ENCODE assay signal across 15 cellular contexts in genomic region chr1:214452152-214452806, GRCh38.
A peak's percentile ranks its signal among the peaks of the same experiment; 100 is the strongest.
DNase-seq lines count a peak whose midpoint lies in the region; ATAC-seq and TF ChIP-seq lines count a peak whose summit lies in the region.
"Had no signal": no experiment of that assay in that cellular context is flagged by ENCODE, and none has a peak within 500 bp of the region (broad histone marks: within the 10 kb centered on the region; RNA-seq: fewer than 3 reads in every experiment).

No MANE protein-coding gene starts in this region.

- H3K9me2 ChIP-seq in Loucy (replicated peaks; ENCODE audit: low read depth, low read length) = no peaks in the 10 kb centered on the region

- H3K4me1 ChIP-seq in Loucy (ENCODE audit: insufficient read depth, low read length, poor library complexity, severe bottlenecking) (peaks cover 45% of the 10 kb centered on the region), neural progenitor cell (peaks cover 23% of the 10 kb centered on the region)
- H3K4me1 ChIP-seq: Peyer's patch had no signal

- H3K27me3 ChIP-seq in Loucy (ENCODE audit: insufficient read depth, low read length, poor library complexity, severe bottlenecking) = no peaks in the 10 kb centered on the region
- no peaks in the 10 kb centered on the region for H3K27me3 ChIP-seq in neural progenitor cell
- H3K27me3 ChIP-seq: cardiac muscle cell, Peyer's patch had no signal

- H3K36me3 Mint-ChIP-seq in chondrocyte (ENCODE audit: low read depth) (peaks cover 9% of the 10 kb centered on the region), neural progenitor cell (peaks cover 10% of the 10 kb centered on the region)
- H3K36me3 Mint-ChIP-seq in stimulated activated effector memory CD8-positive, alpha-beta T cell treated with anti-CD3 and anti-CD28 coated beads, Interleukin-12 subunit alpha, Interleukin-12 subunit beta, amount 100 ng/mL, for 72 hours = no peaks in the 10 kb centered on the region

- no peaks in the 10 kb centered on the region for H3K9me3 ChIP-seq in Loucy (ENCODE audit: insufficient read depth, low read depth, low read length)
- no peaks in the 10 kb centered on the region for H3K9me3 ChIP-seq in neural progenitor cell (ENCODE audit: low read depth)
- H3K9me3 ChIP-seq: left ventricle myocardium inferior, Peyer's patch had no signal

- H3K36me3 ChIP-seq in Loucy (ENCODE audit: insufficient read depth, low read length) (no peaks in the 10 kb centered on the region; the same call in 1 of the 2 replicates), neural progenitor cell (no peaks in the 10 kb centered on the region)
- H3K36me3 ChIP-seq: cardiac muscle cell, Peyer's patch had no signal

- H4K20me1 ChIP-seq in Loucy (ENCODE audit: insufficient read depth, low read length, poor library complexity, severe bottlenecking) (no peaks in the 10 kb centered on the region), neural progenitor cell (ENCODE audit: low read depth) (peaks cover 9% of the 10 kb centered on the region)

- H3K4me2 ChIP-seq in Loucy (ENCODE audit: low read depth, low read length, poor library complexity, severe bottlenecking) = no peak overlapping the region
- no peak overlapping the region for H3K4me2 ChIP-seq in neural progenitor cell

- H3K9ac ChIP-seq in Loucy (ENCODE audit: low read depth, low read length, poor library complexity, severe bottlenecking) (no peak overlapping the region), neural progenitor cell (no peak overlapping the region)

- TF ChIP-seq CTCF in Loucy (conservative IDR thresholded peaks at IDR 0.05; ENCODE audit: low read length) = peak; percentile 60
- peak; percentile 42 for TF ChIP-seq CTCF in chondrocyte (IDR thresholded peaks at IDR 0.05)
- peak; percentile 24 for TF ChIP-seq CTCF in neural progenitor cell (IDR thresholded peaks at IDR 0.05)

- H3F3A ChIP-seq in Loucy (ENCODE audit: low read depth) (no peaks in the 10 kb centered on the region), neural progenitor cell (ENCODE audit: low read depth) (peaks cover 8% of the 10 kb centered on the region)

- no peaks in the 10 kb centered on the region for H3K79me2 ChIP-seq in Loucy (ENCODE audit: insufficient read depth, low read length)
- peaks cover 39% of the 10 kb centered on the region for H3K79me2 ChIP-seq in neural progenitor cell (ENCODE audit: low read depth)

- H2AFZ ChIP-seq in Loucy (ENCODE audit: low read length) = no peak overlapping the region
- H2AFZ ChIP-seq in neural progenitor cell (replicated peaks) = no peak overlapping the region

- no peak overlapping the region for H3K27ac ChIP-seq in neural progenitor cell
- H3K27ac ChIP-seq: 22Rv1, cardiac muscle cell, left ventricle myocardium inferior, Peyer's patch had no signal

- H3K4me1 Mint-ChIP-seq in chondrocyte (ENCODE audit: low read depth) (peaks cover 72% of the 10 kb centered on the region), neural progenitor cell (peaks cover 29% of the 10 kb centered on the region)
- H3K4me1 Mint-ChIP-seq in stimulated activated effector memory CD8-positive, alpha-beta T cell treated with anti-CD3 and anti-CD28 coated beads, Interleukin-12 subunit alpha, Interleukin-12 subunit beta, amount 100 ng/mL, for 72 hours = peaks cover 7% of the 10 kb centered on the region

- H3K4me3 Mint-ChIP-seq in chondrocyte (ENCODE audit: unreplicated experiment) (no peak overlapping the region), neural progenitor cell (no peak overlapping the region)
- no peak overlapping the region for H3K4me3 Mint-ChIP-seq in stimulated activated effector memory CD8-positive, alpha-beta T cell treated with anti-CD3 and anti-CD28 coated beads, Interleukin-12 subunit alpha, Interleukin-12 subunit beta, amount 100 ng/mL, for 72 hours

- ATAC-seq in GM21360 (IDR thresholded peaks at IDR 0.05; ENCODE audit: unreplicated experiment) = no peak
- ATAC-seq in stimulated activated effector memory CD8-positive, alpha-beta T cell treated with anti-CD3 and anti-CD28 coated beads, Interleukin-12 subunit alpha, Interleukin-12 subunit beta, amount 100 ng/mL, for 72 hours = no peak
- ATAC-seq in HG03039 (IDR thresholded peaks at IDR 0.05; ENCODE audit: unreplicated experiment) = no peak

- H3K27ac Mint-ChIP-seq in chondrocyte (ENCODE audit: unreplicated experiment) (no peak overlapping the region), neural progenitor cell (no peak overlapping the region)
- no peak overlapping the region for H3K27ac Mint-ChIP-seq in stimulated activated effector memory CD8-positive, alpha-beta T cell treated with anti-CD3 and anti-CD28 coated beads, Interleukin-12 subunit alpha, Interleukin-12 subunit beta, amount 100 ng/mL, for 72 hours

- H3K9me3 Mint-ChIP-seq in chondrocyte (ENCODE audit: low read depth) (peaks cover 3% of the 10 kb centered on the region), neural progenitor cell (peaks cover 3% of the 10 kb centered on the region)
- H3K9me3 Mint-ChIP-seq in stimulated activated effector memory CD8-positive, alpha-beta T cell treated with anti-CD3 and anti-CD28 coated beads, Interleukin-12 subunit alpha, Interleukin-12 subunit beta, amount 100 ng/mL, for 72 hours = no peaks in the 10 kb centered on the region

- H3K4me3 ChIP-seq in Loucy (ENCODE audit: low read length, poor library complexity, severe bottlenecking) (no peak overlapping the region), neural progenitor cell (no peak overlapping the region)
- H3K4me3 ChIP-seq: cardiac muscle cell, left ventricle myocardium inferior, Peyer's patch had no signal

- H3K27me3 Mint-ChIP-seq in chondrocyte (ENCODE audit: low read depth) = no peaks in the 10 kb centered on the region
- peaks cover 2% of the 10 kb centered on the region for H3K27me3 Mint-ChIP-seq in neural progenitor cell (ENCODE audit: insufficient read depth, low read depth)

- DNase-seq in DMS 273 (lab: John Stamatoyannopoulos, UW; ENCODE audit: unreplicated experiment) (peak; percentile 38), DMS 273 treated with DMSO at 0.1 percent for 48 hours (lab: John Stamatoyannopoulos, UW) (no peak), chondrocyte (ENCODE audit: low spot score) (no peak), neural progenitor cell (ENCODE audit: low spot score) (no peak)
- no peak for DNase-seq in stimulated activated effector memory CD8-positive, alpha-beta T cell treated with anti-CD3 and anti-CD28 coated beads, Interleukin-12 subunit alpha, Interleukin-12 subunit beta, amount 100 ng/mL, for 72 hours (ENCODE audit: low spot score in 2 of 2)
- DNase-seq: activated gamma-delta T cell treated with Interleukin-2 at 50 U/mL for 16 hours, hypothalamus, left ventricle myocardium inferior, NCI-H1417, Peyer's patch had no signal
